In genomic region chr13:71240906-71241305, GRCh38 we compare ENCODE assay signal across 12 cellular contexts.
DNase-seq lines count a peak whose midpoint lies in the region; ATAC-seq and TF ChIP-seq lines count a peak whose summit lies in the region.
"Had no signal": no experiment of that assay in that cellular context is flagged by ENCODE, and none has a peak within 500 bp of the region (broad histone marks: within the 10 kb centered on the region; RNA-seq: fewer than 3 reads in every experiment).

No MANE protein-coding gene starts in this region.

- no peak overlapping the region for H3K4me3 ChIP-seq in A673 (ENCODE audit: low read depth, low read length, poor library complexity, severe bottlenecking)
- H3K4me3 ChIP-seq: coronary artery had no signal

- TF ChIP-seq CTCF in A673 (conservative IDR thresholded peaks at IDR 0.05; ENCODE audit: low read depth, low read length) = peak; percentile 49; the same call in 1 of the 2 replicates

- BruUV-seq in A673 (replicated peaks; lab: Mats Ljungman, UMichigan) = no TSS peak

- no peaks in the 10 kb centered on the region for H3K36me3 Mint-ChIP-seq in effector memory CD8-positive, alpha-beta T cell (ENCODE audit: insufficient read depth)

- no peaks in the 10 kb centered on the region for H3K9me3 ChIP-seq in A673 (ENCODE audit: low read depth, low read length, poor library complexity, severe bottlenecking)
- H3K9me3 ChIP-seq: neutrophil had no signal

- peaks cover 4% of the 10 kb centered on the region for H3K4me1 ChIP-seq in A673 (ENCODE audit: insufficient read depth, low read length, poor library complexity, severe bottlenecking)

- H3K9me3 Mint-ChIP-seq in effector memory CD8-positive, alpha-beta T cell = peaks cover 0 to 2% of the 10 kb centered on the region in 2 donors
- H3K9me3 Mint-ChIP-seq: T-helper 2 cell treated with Interferon-gamma antibody and Interleukin-4, amounts not matched to agents 5 μg/mL and 100 μg/mL, for 36 hours had no signal

- no peak overlapping the region for H3K4me3 Mint-ChIP-seq in effector memory CD8-positive, alpha-beta T cell
- H3K4me3 Mint-ChIP-seq: T-helper 2 cell treated with Interferon-gamma antibody and Interleukin-4, amounts not matched to agents 5 μg/mL and 100 μg/mL, for 36 hours had no signal

- no peaks in the 10 kb centered on the region for H3K36me3 ChIP-seq in A673 (ENCODE audit: insufficient read depth, low read length, poor library complexity, severe bottlenecking)
- H3K36me3 ChIP-seq: neutrophil had no signal

- intact Hi-C loops in A673 (cut with micrococcal nuclease; ENCODE audit: unreplicated experiment) (no loop called here), left ventricle myocardium superior (cut with micrococcal nuclease) (loop anchor here (10.0 kb wide), 1 partner anchor 634 kb away; no protein-coding TSS in a partner anchor)

- no peaks in the 10 kb centered on the region for H3K4me1 Mint-ChIP-seq in effector memory CD8-positive, alpha-beta T cell (ENCODE audit: low read depth in 2 of 2)

- DNase-seq in A673 (ENCODE audit: low spot score) (peak; percentile 9), RKO (ENCODE audit: low spot score) (peak; percentile 54), left ventricle myocardium superior (no peak), T-helper 1 cell (no peak), C1 segment of cervical spinal cord (lab: John Stamatoyannopoulos, UW) (no peak)
- DNase-seq in effector memory CD8-positive, alpha-beta T cell = no peak
- no peak for DNase-seq in stimulated activated CD4-positive, alpha-beta T cell treated with anti-CD3 and anti-CD28 coated beads, Interleukin-1b, Interleukin-23, amount 100 ng/mL, for 48 hours

- no peak overlapping the region for H3K27ac ChIP-seq in A673 (ENCODE audit: low read depth, low read length, poor library complexity, severe bottlenecking)
- H3K27ac ChIP-seq: coronary artery, HL-60, neutrophil had no signal

- H3K27me3 ChIP-seq in A673 (replicated peaks; ENCODE audit: insufficient read depth, low read depth, low read length, poor library complexity) = no peaks in the 10 kb centered on the region
- H3K27me3 ChIP-seq: neutrophil had no signal

- POLR2A ChIA-PET in A673 (lab: Charles Lee; ENCODE audit: low non-redundant PET) = no interaction called here

- no peaks in the 10 kb centered on the region for H3K27me3 Mint-ChIP-seq in effector memory CD8-positive, alpha-beta T cell

- ATAC-seq in GM19351 (IDR thresholded peaks at IDR 0.05; ENCODE audit: unreplicated experiment) = peak; percentile 79
- ATAC-seq in left ventricle myocardium superior = peak; percentile 34
- no peak for ATAC-seq in effector memory CD8-positive, alpha-beta T cell (replicated peaks)

- CTCF ChIA-PET in A673 (lab: Charles Lee) = no interaction called here

- no peak overlapping the region for H3K27ac Mint-ChIP-seq in effector memory CD8-positive, alpha-beta T cell
- H3K27ac Mint-ChIP-seq: T-helper 2 cell treated with Interferon-gamma antibody and Interleukin-4, amounts not matched to agents 5 μg/mL and 100 μg/mL, for 36 hours had no signal

Comparison
In these comparisons a context has a peak if more than half of its experiments do, and no peak if none do; other contexts are left out.
1. DNase-seq: peak in A673 (single experiment) and RKO (single experiment); none in left ventricle myocardium superior (single experiment), T-helper 1 cell (0 of 5), effector memory CD8-positive, alpha-beta T cell (0 of 3), stimulated activated CD4-positive, alpha-beta T cell treated with anti-CD3 and anti-CD28 coated beads, Interleukin-1b, Interleukin-23, amount 100 ng/mL, for 48 hours (single experiment) and C1 segment of cervical spinal cord (0 of 14).